ENCODE assay signal across 1 cellular context in the genomic region with DNA sequence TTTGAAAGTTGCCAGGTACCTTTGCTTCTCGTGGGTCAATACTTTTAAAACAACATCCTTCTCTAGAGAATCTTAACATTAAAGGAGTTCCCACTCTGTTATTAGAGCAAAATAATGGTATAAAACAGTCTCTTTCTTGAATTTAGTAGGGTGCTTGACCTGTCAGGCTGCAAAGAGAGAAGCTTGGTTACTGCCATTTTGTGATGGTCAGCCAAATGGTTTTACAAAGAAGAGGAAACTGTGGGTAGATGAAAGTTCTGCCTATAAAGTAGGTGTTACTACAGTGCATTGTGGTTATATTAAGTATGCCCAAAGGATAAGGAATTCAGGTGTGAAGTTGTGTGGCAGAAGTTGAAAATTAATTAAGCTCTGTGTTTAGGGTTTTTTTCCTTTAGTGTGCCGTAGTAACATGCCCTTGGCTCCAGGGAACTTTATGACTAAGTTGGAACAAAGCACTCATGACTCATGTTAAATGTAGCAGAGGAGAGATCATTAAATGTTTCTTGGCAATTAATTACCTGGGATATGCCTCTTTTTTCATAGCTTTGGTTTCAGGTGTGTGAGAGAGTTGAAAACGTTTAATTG.
TF ChIP-seq lines count a peak whose summit lies in the region.

No MANE protein-coding gene starts in this region.

TF ChIP-seq in SK-N-SH treated with all-trans-retinoic acid at 6 μM for 48 hours, 23 proteins besides CTCF, POLR2A, EP300 and RAD21 (continued from another document):
- TF ChIP-seq, protein P1, sequence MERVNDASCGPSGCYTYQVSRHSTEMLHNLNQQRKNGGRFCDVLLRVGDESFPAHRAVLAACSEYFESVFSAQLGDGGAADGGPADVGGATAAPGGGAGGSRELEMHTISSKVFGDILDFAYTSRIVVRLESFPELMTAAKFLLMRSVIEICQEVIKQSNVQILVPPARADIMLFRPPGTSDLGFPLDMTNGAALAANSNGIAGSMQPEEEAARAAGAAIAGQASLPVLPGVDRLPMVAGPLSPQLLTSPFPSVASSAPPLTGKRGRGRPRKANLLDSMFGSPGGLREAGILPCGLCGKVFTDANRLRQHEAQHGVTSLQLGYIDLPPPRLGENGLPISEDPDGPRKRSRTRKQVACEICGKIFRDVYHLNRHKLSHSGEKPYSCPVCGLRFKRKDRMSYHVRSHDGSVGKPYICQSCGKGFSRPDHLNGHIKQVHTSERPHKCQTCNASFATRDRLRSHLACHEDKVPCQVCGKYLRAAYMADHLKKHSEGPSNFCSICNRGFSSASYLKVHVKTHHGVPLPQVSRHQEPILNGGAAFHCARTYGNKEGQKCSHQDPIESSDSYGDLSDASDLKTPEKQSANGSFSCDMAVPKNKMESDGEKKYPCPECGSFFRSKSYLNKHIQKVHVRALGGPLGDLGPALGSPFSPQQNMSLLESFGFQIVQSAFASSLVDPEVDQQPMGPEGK (CRISPR knock-in tag; IDR thresholded peaks at IDR 0.05; ENCODE audit: borderline replicate concordance), result no peak
- TF ChIP-seq, protein P2, sequence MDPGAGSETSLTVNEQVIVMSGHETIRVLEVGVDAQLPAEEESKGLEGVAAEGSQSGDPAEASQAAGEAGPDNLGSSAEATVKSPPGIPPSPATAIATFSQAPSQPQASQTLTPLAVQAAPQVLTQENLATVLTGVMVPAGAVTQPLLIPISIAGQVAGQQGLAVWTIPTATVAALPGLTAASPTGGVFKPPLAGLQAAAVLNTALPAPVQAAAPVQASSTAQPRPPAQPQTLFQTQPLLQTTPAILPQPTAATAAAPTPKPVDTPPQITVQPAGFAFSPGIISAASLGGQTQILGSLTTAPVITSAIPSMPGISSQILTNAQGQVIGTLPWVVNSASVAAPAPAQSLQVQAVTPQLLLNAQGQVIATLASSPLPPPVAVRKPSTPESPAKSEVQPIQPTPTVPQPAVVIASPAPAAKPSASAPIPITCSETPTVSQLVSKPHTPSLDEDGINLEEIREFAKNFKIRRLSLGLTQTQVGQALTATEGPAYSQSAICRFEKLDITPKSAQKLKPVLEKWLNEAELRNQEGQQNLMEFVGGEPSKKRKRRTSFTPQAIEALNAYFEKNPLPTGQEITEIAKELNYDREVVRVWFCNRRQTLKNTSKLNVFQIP (CRISPR knock-in tag; IDR thresholded peaks at IDR 0.05; ENCODE audit: borderline replicate concordance, low read depth), result no peak
- TF ChIP-seq ZNF70 (CRISPR knock-in tag; IDR thresholded peaks at IDR 0.05) (no peak), TOX (CRISPR knock-in tag; IDR thresholded peaks at IDR 0.05; ENCODE audit: borderline replicate concordance) (no peak), ESRRG (CRISPR knock-in tag; IDR thresholded peaks at IDR 0.05) (no peak), ARNTL (CRISPR knock-in tag; IDR thresholded peaks at IDR 0.05; ENCODE audit: borderline replicate concordance, low read depth) (no peak)
- TF ChIP-seq, protein P3, sequence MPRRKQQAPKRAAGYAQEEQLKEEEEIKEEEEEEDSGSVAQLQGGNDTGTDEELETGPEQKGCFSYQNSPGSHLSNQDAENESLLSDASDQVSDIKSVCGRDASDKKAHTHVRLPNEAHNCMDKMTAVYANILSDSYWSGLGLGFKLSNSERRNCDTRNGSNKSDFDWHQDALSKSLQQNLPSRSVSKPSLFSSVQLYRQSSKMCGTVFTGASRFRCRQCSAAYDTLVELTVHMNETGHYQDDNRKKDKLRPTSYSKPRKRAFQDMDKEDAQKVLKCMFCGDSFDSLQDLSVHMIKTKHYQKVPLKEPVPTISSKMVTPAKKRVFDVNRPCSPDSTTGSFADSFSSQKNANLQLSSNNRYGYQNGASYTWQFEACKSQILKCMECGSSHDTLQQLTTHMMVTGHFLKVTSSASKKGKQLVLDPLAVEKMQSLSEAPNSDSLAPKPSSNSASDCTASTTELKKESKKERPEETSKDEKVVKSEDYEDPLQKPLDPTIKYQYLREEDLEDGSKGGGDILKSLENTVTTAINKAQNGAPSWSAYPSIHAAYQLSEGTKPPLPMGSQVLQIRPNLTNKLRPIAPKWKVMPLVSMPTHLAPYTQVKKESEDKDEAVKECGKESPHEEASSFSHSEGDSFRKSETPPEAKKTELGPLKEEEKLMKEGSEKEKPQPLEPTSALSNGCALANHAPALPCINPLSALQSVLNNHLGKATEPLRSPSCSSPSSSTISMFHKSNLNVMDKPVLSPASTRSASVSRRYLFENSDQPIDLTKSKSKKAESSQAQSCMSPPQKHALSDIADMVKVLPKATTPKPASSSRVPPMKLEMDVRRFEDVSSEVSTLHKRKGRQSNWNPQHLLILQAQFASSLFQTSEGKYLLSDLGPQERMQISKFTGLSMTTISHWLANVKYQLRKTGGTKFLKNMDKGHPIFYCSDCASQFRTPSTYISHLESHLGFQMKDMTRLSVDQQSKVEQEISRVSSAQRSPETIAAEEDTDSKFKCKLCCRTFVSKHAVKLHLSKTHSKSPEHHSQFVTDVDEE (CRISPR knock-in tag; IDR thresholded peaks at IDR 0.05), result no peak
